ENCODE assay signal across 1 cellular context in the genomic region with DNA sequence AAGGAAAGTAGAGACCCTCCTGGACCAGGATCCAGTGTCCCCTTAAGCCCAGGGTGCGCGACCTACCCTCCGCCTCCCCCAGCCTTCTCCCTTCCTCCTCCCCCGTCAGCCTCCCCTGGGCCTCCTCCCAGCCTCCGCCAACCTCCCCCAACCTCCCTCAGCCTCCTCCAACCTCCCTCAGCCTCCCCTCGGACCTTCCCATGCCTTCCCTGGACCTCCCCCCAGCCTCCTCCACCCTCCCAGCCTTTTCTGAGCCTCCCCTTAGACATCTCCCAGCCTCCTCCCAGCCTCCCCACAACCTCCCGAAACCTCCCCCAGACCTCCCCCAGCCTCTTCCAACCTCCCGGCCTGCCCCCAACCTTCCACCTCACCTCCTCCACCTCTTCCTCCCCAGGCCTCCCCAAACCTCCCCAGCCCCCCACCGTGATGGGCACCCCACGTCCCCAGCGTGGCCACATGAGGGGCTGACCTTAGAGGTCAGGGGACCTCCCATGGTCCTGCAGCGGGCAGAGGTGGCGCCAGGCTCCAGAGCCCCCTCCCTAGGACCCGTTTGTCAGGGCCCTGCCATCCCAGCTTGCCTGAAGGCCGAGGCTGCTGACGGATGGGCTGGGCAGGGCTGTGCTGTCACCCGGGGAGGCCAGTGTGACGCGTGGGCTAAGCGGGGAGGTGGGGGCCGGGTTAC.
A peak's percentile ranks its signal among the peaks of the same experiment; 100 is the strongest.
TF ChIP-seq lines count a peak whose summit lies in the region.

No MANE protein-coding gene starts in this region.

TF ChIP-seq in HEK293, 187 proteins besides CTCF, POLR2A, EP300 and RAD21 (continued from another document):
- TF ChIP-seq, protein P1, sequence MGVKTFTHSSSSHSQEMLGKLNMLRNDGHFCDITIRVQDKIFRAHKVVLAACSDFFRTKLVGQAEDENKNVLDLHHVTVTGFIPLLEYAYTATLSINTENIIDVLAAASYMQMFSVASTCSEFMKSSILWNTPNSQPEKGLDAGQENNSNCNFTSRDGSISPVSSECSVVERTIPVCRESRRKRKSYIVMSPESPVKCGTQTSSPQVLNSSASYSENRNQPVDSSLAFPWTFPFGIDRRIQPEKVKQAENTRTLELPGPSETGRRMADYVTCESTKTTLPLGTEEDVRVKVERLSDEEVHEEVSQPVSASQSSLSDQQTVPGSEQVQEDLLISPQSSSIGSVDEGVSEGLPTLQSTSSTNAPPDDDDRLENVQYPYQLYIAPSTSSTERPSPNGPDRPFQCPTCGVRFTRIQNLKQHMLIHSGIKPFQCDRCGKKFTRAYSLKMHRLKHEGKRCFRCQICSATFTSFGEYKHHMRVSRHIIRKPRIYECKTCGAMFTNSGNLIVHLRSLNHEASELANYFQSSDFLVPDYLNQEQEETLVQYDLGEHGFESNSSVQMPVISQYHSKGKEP (tag by site-specific recombination; IDR thresholded peaks at IDR 0.05): no peak
- TF ChIP-seq ZNF600 (tag by site-specific recombination; IDR thresholded peaks at IDR 0.05) (no peak), ZNF580 (tag by site-specific recombination; IDR thresholded peaks at IDR 0.05) (no peak), EGR2 (tag by site-specific recombination; IDR thresholded peaks at IDR 0.05; ENCODE audit: low read depth) (peak; percentile 51; the same call in 1 of the 2 replicates), ZSCAN16 (tag by site-specific recombination; IDR thresholded peaks at IDR 0.05) (no peak), GLI2 (tag by site-specific recombination; IDR thresholded peaks at IDR 0.05; ENCODE audit: borderline replicate concordance, low read depth) (no peak), ZNF324 (tag by site-specific recombination; IDR thresholded peaks at IDR 0.05) (no peak), ZBTB1 (tag by site-specific recombination; IDR thresholded peaks at IDR 0.05) (no peak), BCL11A (tag by site-specific recombination; IDR thresholded peaks at IDR 0.05; ENCODE audit: low read depth) (no peak), KLF10 (tag by site-specific recombination; IDR thresholded peaks at IDR 0.05) (no peak), ZNF10 (tag by site-specific recombination; IDR thresholded peaks at IDR 0.05) (no peak), ZBTB48 (tag by site-specific recombination; IDR thresholded peaks at IDR 0.05) (no peak), ZIC2 (tag by site-specific recombination; IDR thresholded peaks at IDR 0.05) (no peak), WT1 (tag by site-specific recombination; IDR thresholded peaks at IDR 0.05) (peak; percentile 63), GLIS1 (tag by site-specific recombination; IDR thresholded peaks at IDR 0.05) (peak; percentile 34), ZNF768 (tag by site-specific recombination; IDR thresholded peaks at IDR 0.05) (no peak), OVOL3 (tag by site-specific recombination; IDR thresholded peaks at IDR 0.05) (no peak), MZF1 (tag by site-specific recombination; IDR thresholded peaks at IDR 0.05; ENCODE audit: borderline replicate concordance) (no peak), TCF7L2 (IDR thresholded peaks at IDR 0.05; ENCODE audit: borderline replicate concordance, low read depth, low read length) (no peak), ZNF596 (tag by site-specific recombination; IDR thresholded peaks at IDR 0.05) (no peak), ZNF449 (tag by site-specific recombination; IDR thresholded peaks at IDR 0.05) (no peak), ZFHX2 (tag by site-specific recombination; conservative IDR thresholded peaks at IDR 0.05) (0 out of 2 replicates have a peak, but pooled peaks have one; percentile 30), ZNF48 (tag by site-specific recombination; IDR thresholded peaks at IDR 0.05) (no peak), ZFP37 (tag by site-specific recombination; IDR thresholded peaks at IDR 0.05) (no peak), ZNF175 (tag by site-specific recombination; IDR thresholded peaks at IDR 0.05) (no peak), ZBTB20 (tag by site-specific recombination; IDR thresholded peaks at IDR 0.05) (no peak)
- TF ChIP-seq, protein P2, sequence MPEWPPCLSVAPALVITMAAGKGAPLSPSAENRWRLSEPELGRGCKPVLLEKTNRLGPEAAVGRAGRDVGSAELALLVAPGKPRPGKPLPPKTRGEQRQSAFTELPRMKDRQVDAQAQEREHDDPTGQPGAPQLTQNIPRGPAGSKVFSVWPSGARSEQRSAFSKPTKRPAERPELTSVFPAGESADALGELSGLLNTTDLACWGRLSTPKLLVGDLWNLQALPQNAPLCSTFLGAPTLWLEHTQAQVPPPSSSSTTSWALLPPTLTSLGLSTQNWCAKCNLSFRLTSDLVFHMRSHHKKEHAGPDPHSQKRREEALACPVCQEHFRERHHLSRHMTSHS (tag by site-specific recombination; IDR thresholded peaks at IDR 0.05): no peak
- TF ChIP-seq, protein P3, sequence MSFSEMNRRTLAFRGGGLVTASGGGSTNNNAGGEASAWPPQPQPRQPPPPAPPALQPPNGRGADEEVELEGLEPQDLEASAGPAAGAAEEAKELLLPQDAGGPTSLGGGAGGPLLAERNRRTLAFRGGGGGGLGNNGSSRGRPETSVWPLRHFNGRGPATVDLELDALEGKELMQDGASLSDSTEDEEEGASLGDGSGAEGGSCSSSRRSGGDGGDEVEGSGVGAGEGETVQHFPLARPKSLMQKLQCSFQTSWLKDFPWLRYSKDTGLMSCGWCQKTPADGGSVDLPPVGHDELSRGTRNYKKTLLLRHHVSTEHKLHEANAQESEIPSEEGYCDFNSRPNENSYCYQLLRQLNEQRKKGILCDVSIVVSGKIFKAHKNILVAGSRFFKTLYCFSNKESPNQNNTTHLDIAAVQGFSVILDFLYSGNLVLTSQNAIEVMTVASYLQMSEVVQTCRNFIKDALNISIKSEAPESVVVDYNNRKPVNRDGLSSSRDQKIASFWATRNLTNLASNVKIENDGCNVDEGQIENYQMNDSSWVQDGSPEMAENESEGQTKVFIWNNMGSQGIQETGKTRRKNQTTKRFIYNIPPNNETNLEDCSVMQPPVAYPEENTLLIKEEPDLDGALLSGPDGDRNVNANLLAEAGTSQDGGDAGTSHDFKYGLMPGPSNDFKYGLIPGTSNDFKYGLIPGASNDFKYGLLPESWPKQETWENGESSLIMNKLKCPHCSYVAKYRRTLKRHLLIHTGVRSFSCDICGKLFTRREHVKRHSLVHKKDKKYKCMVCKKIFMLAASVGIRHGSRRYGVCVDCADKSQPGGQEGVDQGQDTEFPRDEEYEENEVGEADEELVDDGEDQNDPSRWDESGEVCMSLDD (tag by site-specific recombination; IDR thresholded peaks at IDR 0.05): no peak
